8 cellular contexts compared by ENCODE assay signal in the genomic region with DNA sequence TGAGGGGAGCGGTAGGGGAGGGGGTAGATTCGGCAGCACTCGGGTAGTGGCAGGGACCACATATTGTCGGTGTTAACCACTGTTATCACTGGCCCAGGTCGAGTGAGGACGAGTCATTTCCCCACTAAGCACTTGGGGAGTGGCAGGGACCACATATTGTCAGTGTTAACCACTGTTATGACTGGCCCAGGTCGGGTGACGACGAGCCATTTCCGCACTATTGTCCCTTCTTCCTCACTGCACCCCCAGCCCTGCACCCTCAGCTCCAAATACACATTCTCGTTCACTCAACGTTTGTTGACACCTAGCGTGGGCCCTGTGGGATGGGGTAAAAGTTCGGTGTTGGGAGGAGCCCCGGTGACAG. TPM values are rescaled to one million over a fixed set of nuclear protein-coding genes. Genes with fewer than 3 reads are reported as not detected.
DNase-seq lines count a peak whose midpoint lies in the region; ATAC-seq, FAIRE-seq and TF ChIP-seq lines count a peak whose summit lies in the region.

No MANE protein-coding gene starts in this region.

- no peak for TF ChIP-seq CTCF in NB4 (IDR thresholded peaks at IDR 0.05; ENCODE audit: low read depth, low read length)
- no peak for TF ChIP-seq CTCF in D721Med (IDR thresholded peaks at IDR 0.05; ENCODE audit: insufficient read depth, missing control alignments)

- no peak for TF ChIP-seq POLR2A in NB4 (IDR thresholded peaks at IDR 0.05; ENCODE audit: extremely low read depth, insufficient read length)

- intact Hi-C loops in left ventricle myocardium superior (cut with micrococcal nuclease) = no loop called here

- H3K27me3 ChIP-seq in GM23248 (replicated peaks; ENCODE audit: insufficient read depth) = no peaks in the 10 kb centered on the region

- H3K27ac ChIP-seq in GM23248 = peak overlapping the region; percentile 90

- WGBS in GM23248 (ENCODE audit: low coverage in 1 of 2, low lambda C conversion rate in 2 of 2, missing lambda C conversion rate in 2 of 2), 2 experiments = 37 to 43% methylated on average over 15 of the region's 15 CpGs

- H3K9me2 ChIP-seq in GM23248 (ENCODE audit: insufficient read depth) = no peaks in the 10 kb centered on the region

- peaks cover 42% of the 10 kb centered on the region for H3K79me2 ChIP-seq in GM23248 (ENCODE audit: insufficient read depth)

- peak; percentile 14 for ATAC-seq in left ventricle myocardium superior

- H3K4me1 ChIP-seq in GM23248 (ENCODE audit: insufficient read depth) = peaks cover 23% of the 10 kb centered on the region

- peaks cover 15% of the 10 kb centered on the region; the same call in 1 of the 2 replicates for H3F3A ChIP-seq in GM23248 (ENCODE audit: insufficient read depth)

- in situ Hi-C loops in GM23248 (cut with MboI) = no loop called here

- H2AFZ ChIP-seq in GM23248 = peak overlapping the region; percentile 96

- no peak for FAIRE-seq in D721Med (lab: Jason Lieb, UNC)

- H3K36me3 ChIP-seq in GM23248 (ENCODE audit: low read depth) = peaks cover 5% of the 10 kb centered on the region; the same call in 1 of the 2 replicates

- H3K4me2 ChIP-seq in GM23248 (ENCODE audit: unreplicated experiment) = peak overlapping the region; percentile 94

- no peaks in the 10 kb centered on the region for H3K9me3 ChIP-seq in GM23248 (ENCODE audit: low read depth)

- H4K20me1 ChIP-seq in GM23248 (ENCODE audit: insufficient read depth) = no peaks in the 10 kb centered on the region

- peak overlapping the region; percentile 98 for H3K9ac ChIP-seq in GM23248

- peak overlapping the region; percentile 87 for H3K4me3 ChIP-seq in GM23248
- H3K4me3 ChIP-seq in NB4 (ENCODE audit: low read depth, low read length) = peak overlapping the region; percentile 49

- DNase-seq in ELR (ENCODE audit: low read depth) (peak; percentile 27), GM23248 (peak; percentile 14), NB4 (ENCODE audit: low read depth) (peak; percentile 56), activated gamma-delta T cell (lab: John Stamatoyannopoulos, UW) (peak; percentile 35), left ventricle myocardium superior (no peak), AG08395 (ENCODE audit: low spot score) (no peak), D721Med (ENCODE audit: insufficient read length, low spot score) (no peak)
- DNase-seq in stimulated activated CD4-positive, alpha-beta T cell treated with anti-CD3 and anti-CD28 coated beads, Interleukin-15, amount 100 ng/mL, for 1 hour (ENCODE audit: low read depth in 1 of 2, low spot score in 1 of 2) = peak; percentile 29 to 37

RNA-seq across cellular contexts. Expression of a gene that starts 0.5 kb away (rescaled TPM):
- total RNA-seq in GM23248 (2014; rRNA removed; shearing (Covaris generic)) = 32.4 and 35.9 TPM in 2 replicates
- polyA plus RNA-seq in GM23248 (2016; fragmentation: Nextera tagmentation; extraction: Ambion mirVana) = 35.3 and 36.4 TPM in 2 replicates
- total RNA-seq in left ventricle myocardium superior = 16.8 TPM

RNA-seq across cellular contexts. Expression of a gene that starts 35.5 kb away (rescaled TPM):
- total RNA-seq in GM23248 (2014; rRNA removed; shearing (Covaris generic)) = 76.1 and 83.1 TPM in 2 replicates
- polyA plus RNA-seq in GM23248 (2016; fragmentation: Nextera tagmentation; extraction: Ambion mirVana) = 44.8 and 45.1 TPM in 2 replicates
- total RNA-seq in left ventricle myocardium superior = 31.7 TPM

RNA-seq across cellular contexts. Expression of a gene that starts 43.1 kb away (rescaled TPM):
- total RNA-seq in GM23248 (2014; rRNA removed; shearing (Covaris generic)) = not detected in 2 replicates
- not detected in 2 replicates for polyA plus RNA-seq in GM23248 (2016; fragmentation: Nextera tagmentation; extraction: Ambion mirVana)
- not detected for total RNA-seq in left ventricle myocardium superior

Comparison
In these comparisons a context has a peak if more than half of its experiments do, and no peak if none do; other contexts are left out.
1. DNase-seq: peak in ELR (single experiment), GM23248 (single experiment), NB4 (single experiment), activated gamma-delta T cell (single experiment) and stimulated activated CD4-positive, alpha-beta T cell treated with anti-CD3 and anti-CD28 coated beads, Interleukin-15, amount 100 ng/mL, for 1 hour (2 of 2); none in left ventricle myocardium superior (single experiment), AG08395 (single experiment) and D721Med (single experiment).